ENCODE assay signal across 16 cellular contexts in genomic region chr4:159360549-159360948, GRCh38.
DNase-seq lines count a peak whose midpoint lies in the region; ATAC-seq, FAIRE-seq and TF ChIP-seq lines count a peak whose summit lies in the region.
"Had no signal": no experiment of that assay in that cellular context is flagged by ENCODE, and none has a peak within 500 bp of the region (broad histone marks: within the 10 kb centered on the region; RNA-seq: fewer than 3 reads in every experiment).

No MANE protein-coding gene starts in this region.

- H3K9me3 Mint-ChIP-seq in CD8-positive, alpha-beta memory T cell, result no peaks in the 10 kb centered on the region
- H3K9me3 Mint-ChIP-seq in effector memory CD8-positive, alpha-beta T cell, result no peaks in the 10 kb centered on the region
- H3K9me3 Mint-ChIP-seq: activated naive CD8-positive, alpha-beta T cell treated with anti-CD3 and anti-CD28 coated beads for 36 hours; CD4-positive, alpha-beta T cell; memory B cell; stimulated activated effector memory CD8-positive, alpha-beta T cell treated with anti-CD3 and anti-CD28 coated beads, Interleukin-12 subunit alpha, Interleukin-12 subunit beta, amount 100 ng/mL, for 72 hours had no signal

- POLR2A ChIA-PET in endothelial cell of umbilical vein (lab: Charles Lee), result no interaction called here
- POLR2A ChIA-PET in CD8-positive, alpha-beta memory T cell (lab: Charles Lee), result no interaction called here

- H3K9me1 ChIP-seq in endothelial cell of umbilical vein (replicated peaks; ENCODE audit: control insufficient read depth, extremely low read depth, insufficient read depth, low read length), result no peaks in the 10 kb centered on the region

- no peak overlapping the region for H3K27ac Mint-ChIP-seq in CD8-positive, alpha-beta memory T cell
- no peak overlapping the region for H3K27ac Mint-ChIP-seq in effector memory CD8-positive, alpha-beta T cell
- H3K27ac Mint-ChIP-seq: activated naive CD8-positive, alpha-beta T cell treated with anti-CD3 and anti-CD28 coated beads for 36 hours; CD4-positive, alpha-beta T cell; memory B cell; stimulated activated effector memory CD8-positive, alpha-beta T cell treated with anti-CD3 and anti-CD28 coated beads, Interleukin-12 subunit alpha, Interleukin-12 subunit beta, amount 100 ng/mL, for 72 hours had no signal

- no peak overlapping the region for H3K4me3 Mint-ChIP-seq in CD8-positive, alpha-beta memory T cell
- H3K4me3 Mint-ChIP-seq in effector memory CD8-positive, alpha-beta T cell, result no peak overlapping the region
- H3K4me3 Mint-ChIP-seq: activated naive CD8-positive, alpha-beta T cell treated with anti-CD3 and anti-CD28 coated beads for 36 hours; CD4-positive, alpha-beta T cell; memory B cell; stimulated activated effector memory CD8-positive, alpha-beta T cell treated with anti-CD3 and anti-CD28 coated beads, Interleukin-12 subunit alpha, Interleukin-12 subunit beta, amount 100 ng/mL, for 72 hours had no signal

- H3K79me2 ChIP-seq in endothelial cell of umbilical vein (ENCODE audit: control insufficient read depth, insufficient read depth, low read length) (no peaks in the 10 kb centered on the region), osteoblast (ENCODE audit: insufficient read depth, low read length) (no peaks in the 10 kb centered on the region)

- H3K27ac ChIP-seq in endothelial cell of umbilical vein (ENCODE audit: insufficient read depth, low read depth, low read length) (peak overlapping the region; percentile 1), osteoblast (ENCODE audit: low read depth, low read length) (peak overlapping the region; percentile 58)
- no peak overlapping the region for H3K27ac ChIP-seq in CD8-positive, alpha-beta memory T cell (ENCODE audit: low read depth, low read length)

- H2AFZ ChIP-seq in endothelial cell of umbilical vein (ENCODE audit: low read depth, low read length) (no peak overlapping the region), osteoblast (ENCODE audit: low read length) (no peak overlapping the region)

- BruUV-seq in endothelial cell of umbilical vein (replicated peaks; lab: Mats Ljungman, UMichigan), result no TSS peak

- H3K36me3 Mint-ChIP-seq in CD8-positive, alpha-beta memory T cell, result peaks cover 20 to 47% (median 22%) of the 10 kb centered on the region in 3 donors
- peaks cover 28% of the 10 kb centered on the region for H3K36me3 Mint-ChIP-seq in effector memory CD8-positive, alpha-beta T cell (ENCODE audit: insufficient read depth)

- H3K4me1 ChIP-seq in endothelial cell of umbilical vein (ENCODE audit: control insufficient read depth, extremely low read depth, insufficient read depth, low read length), result peaks cover 13% of the 10 kb centered on the region
- peaks cover 22% of the 10 kb centered on the region for H3K4me1 ChIP-seq in osteoblast (ENCODE audit: insufficient read depth, low read length)
- H3K4me1 ChIP-seq in CD8-positive, alpha-beta memory T cell (ENCODE audit: insufficient read depth, low read length), result no peaks in the 10 kb centered on the region

- H3K27me3 ChIP-seq in endothelial cell of umbilical vein (ENCODE audit: control insufficient read depth in 2 of 2, insufficient read depth in 2 of 2, low read length in 2 of 2) (no peaks in the 10 kb centered on the region), osteoblast (ENCODE audit: insufficient read depth, low read length) (no peaks in the 10 kb centered on the region)
- H3K27me3 ChIP-seq in CD8-positive, alpha-beta memory T cell (ENCODE audit: insufficient read depth, low read length, poor library complexity, severe bottlenecking), result no peaks in the 10 kb centered on the region

- H4K20me1 ChIP-seq in endothelial cell of umbilical vein (replicated peaks; ENCODE audit: control insufficient read depth, extremely low read depth, insufficient read depth, low read length) (no peaks in the 10 kb centered on the region), osteoblast (ENCODE audit: insufficient read depth, low read length) (no peaks in the 10 kb centered on the region)

- H3K4me3 ChIP-seq in endothelial cell of umbilical vein (replicated peaks in 1 of 3; ENCODE audit: insufficient read depth in 1 of 3, low read depth in 1 of 3, low read length in 3 of 3) (no peak overlapping the region), osteoblast (ENCODE audit: insufficient read depth, low read length) (no peak overlapping the region)
- H3K4me3 ChIP-seq in CD8-positive, alpha-beta memory T cell (ENCODE audit: low read length), result no peak overlapping the region

- peaks cover 3 to 6% of the 10 kb centered on the region in 2 experiments for H3K36me3 ChIP-seq in endothelial cell of umbilical vein (ENCODE audit: control insufficient read depth in 2 of 2, extremely low read depth in 1 of 2, insufficient read depth in 2 of 2, low read length in 2 of 2)
- H3K36me3 ChIP-seq in osteoblast (ENCODE audit: insufficient read depth, low read length), result peaks cover 6% of the 10 kb centered on the region
- no peaks in the 10 kb centered on the region for H3K36me3 ChIP-seq in CD8-positive, alpha-beta memory T cell (ENCODE audit: insufficient read depth, low read length)

- TF ChIP-seq CTCF in endothelial cell of umbilical vein (IDR thresholded peaks at IDR 0.05; ENCODE audit: extremely low read depth in 1 of 2, insufficient read depth in 1 of 2, low read depth in 1 of 2, low read length in 2 of 2) (no peak), osteoblast (IDR thresholded peaks at IDR 0.05; ENCODE audit: extremely low read depth, low read depth, low read length) (no peak)

- intact Hi-C loops in endothelial cell of umbilical vein (cut with micrococcal nuclease), result loop anchor here (1.0 kb wide), 1 partner anchor 30 kb away; no protein-coding TSS in a partner anchor

- FAIRE-seq in endothelial cell of umbilical vein (lab: Jason Lieb, UNC), result peak; percentile 43

- H3K4me1 Mint-ChIP-seq in CD8-positive, alpha-beta memory T cell, result no peaks in the 10 kb centered on the region
- no peaks in the 10 kb centered on the region for H3K4me1 Mint-ChIP-seq in effector memory CD8-positive, alpha-beta T cell (ENCODE audit: low read depth in 2 of 2)
- H3K4me1 Mint-ChIP-seq: memory B cell; stimulated activated effector memory CD8-positive, alpha-beta T cell treated with anti-CD3 and anti-CD28 coated beads, Interleukin-12 subunit alpha, Interleukin-12 subunit beta, amount 100 ng/mL, for 72 hours had no signal

- H3K9me3 ChIP-seq in endothelial cell of umbilical vein (replicated peaks; ENCODE audit: control insufficient read depth, insufficient read depth, low read length) (no peaks in the 10 kb centered on the region), osteoblast (ENCODE audit: low read depth, low read length) (no peaks in the 10 kb centered on the region)
- H3K9me3 ChIP-seq in CD8-positive, alpha-beta memory T cell (ENCODE audit: low read length), result no peaks in the 10 kb centered on the region

- H3K4me2 ChIP-seq in endothelial cell of umbilical vein (ENCODE audit: insufficient read depth, low read length) (no peak overlapping the region), osteoblast (ENCODE audit: insufficient read depth, low read length) (peak overlapping the region; percentile 33)

- ATAC-seq in GM21619 (IDR thresholded peaks at IDR 0.05; ENCODE audit: unreplicated experiment) (no peak), HG02973 (IDR thresholded peaks at IDR 0.05; ENCODE audit: unreplicated experiment) (no peak)
- ATAC-seq in effector memory CD8-positive, alpha-beta T cell (replicated peaks), result no peak
- ATAC-seq: stimulated activated effector memory CD8-positive, alpha-beta T cell treated with anti-CD3 and anti-CD28 coated beads, Interleukin-12 subunit alpha, Interleukin-12 subunit beta, amount 100 ng/mL, for 72 hours had no signal

- H3K27me3 Mint-ChIP-seq in CD8-positive, alpha-beta memory T cell, result peaks cover 0 to 2% of the 10 kb centered on the region in 2 donors
- H3K27me3 Mint-ChIP-seq in effector memory CD8-positive, alpha-beta T cell, result no peaks in the 10 kb centered on the region
- H3K27me3 Mint-ChIP-seq: activated naive CD8-positive, alpha-beta T cell treated with anti-CD3 and anti-CD28 coated beads for 36 hours; CD4-positive, alpha-beta T cell had no signal

- TF ChIP-seq POLR2A in endothelial cell of umbilical vein (IDR thresholded peaks at IDR 0.05; ENCODE audit: low read depth, low read length), result no peak

- CTCF ChIA-PET in endothelial cell of umbilical vein (lab: Charles Lee), result interaction anchor here (0.8 kb wide), 1 partner anchor 30 kb away, joined by 3 read pairs; no protein-coding TSS in a partner anchor
- CTCF ChIA-PET in CD8-positive, alpha-beta memory T cell (lab: Charles Lee), result no interaction called here

- H3K9ac ChIP-seq in endothelial cell of umbilical vein (replicated peaks; ENCODE audit: extremely low read depth, insufficient read depth, low read length), result no peak overlapping the region

- dilution Hi-C loops in endothelial cell of umbilical vein (cut with MboI; ENCODE audit: extremely low pct_ligation_motif_present, low sequenced_read_pairs), result no loop called here

- DNase-seq in EH (ENCODE audit: low read depth), result peak; percentile 95
- peak; percentile 76 for DNase-seq in RPMI7951 (ENCODE audit: low read depth)
- peak; percentile 49 for DNase-seq in endothelial cell of umbilical vein (ENCODE audit: low read depth, low spot score)
- DNase-seq in osteoblast (ENCODE audit: insufficient read length, low spot score, missing footprints), result no peak
- DNase-seq in CD8-positive, alpha-beta memory T cell, result no peak
- DNase-seq in effector memory CD8-positive, alpha-beta T cell, result no peak
- DNase-seq: activated naive CD8-positive, alpha-beta T cell treated with anti-CD3 and anti-CD28 coated beads for 36 hours; CD4-positive, alpha-beta T cell; hypothalamus; NCI-H524; occipital lobe; stimulated activated CD4-positive, alpha-beta T cell treated with anti-CD3 and anti-CD28 coated beads, Interleukin-1b, Interleukin-23, amount 100 ng/mL, for 48 hours had no signal

TF ChIP-seq in endothelial cell of umbilical vein, 7 proteins besides CTCF, POLR2A, EP300 and RAD21:
- peak; percentile 26 for TF ChIP-seq JUN (IDR thresholded peaks at IDR 0.05; ENCODE audit: borderline replicate concordance, insufficient read depth, insufficient read length, low read depth)
- no peak for TF ChIP-seq GATA2 (IDR thresholded peaks at IDR 0.05; ENCODE audit: insufficient read depth, insufficient read length, low read depth, low read length)
- TF ChIP-seq MAX (IDR thresholded peaks at IDR 0.05; ENCODE audit: insufficient read depth, insufficient read length), result no peak
- no peak for TF ChIP-seq MYC (IDR thresholded peaks at IDR 0.05; ENCODE audit: low read depth, low read length)
- no peak for TF ChIP-seq EZH2 (IDR thresholded peaks at IDR 0.05; ENCODE audit: borderline replicate concordance, low read depth, low read length, severe bottlenecking)
- no peak for TF ChIP-seq POLR2AphosphoS5 (IDR thresholded peaks at IDR 0.05; ENCODE audit: insufficient read depth, low read depth, low read length)
- peak; percentile 59 for TF ChIP-seq FOS (IDR thresholded peaks at IDR 0.05; ENCODE audit: borderline replicate concordance, insufficient read depth, low read length)

Comparison
In these comparisons a context has a peak if more than half of its experiments do, and no peak if none do; other contexts are left out.
1. DNase-seq: peak in EH (single experiment), RPMI7951 (single experiment) and endothelial cell of umbilical vein (single experiment); none in osteoblast (single experiment), CD8-positive, alpha-beta memory T cell (0 of 5) and effector memory CD8-positive, alpha-beta T cell (0 of 3).